Comparison of ENCODE assay signal across 20 cellular contexts in genomic region chr21:36179145-36179544, GRCh38. TPM values are rescaled to one million over a fixed set of nuclear protein-coding genes. Genes with fewer than 3 reads are reported as not detected.
"Had no signal": no experiment of that assay in that cellular context is flagged by ENCODE, and none has a peak within 500 bp of the region (broad histone marks: within the 10 kb centered on the region; RNA-seq: fewer than 3 reads in every experiment).

No MANE protein-coding gene starts in this region.

- H3K36me3 ChIP-seq: SJCRH30 had no signal

- H3K4me3 ChIP-seq: SJCRH30 had no signal

- DNase-seq: KBM-7, MV-4-11, NCI-H1048, NCI-H1105, NCI-H1417 treated with DMSO at 0.1 percent for 48 hours, NCI-H146, NCI-H1694 treated with DMSO at 0.1 percent for 48 hours, NCI-H1930, NCI-H2081, NCI-H2107, NCI-H2227 treated with DMSO at 0.1 percent for 48 hours, NCI-H524, NCI-H526 treated with DMSO at 0.1 percent for 48 hours, NCI-H748 treated with DMSO at 0.1 percent for 48 hours, SHP77 treated with DMSO at 0.1 percent for 48 hours, SJCRH30 had no signal

- H3K27me3 ChIP-seq: SJCRH30 had no signal

- ATAC-seq: HepG2, Right ventricle myocardium inferior, SK-N-SH treated with all-trans-retinoic acid at 6 μM for 48 hours had no signal

- H3K9me3 ChIP-seq: SJCRH30 had no signal

- H3K27ac ChIP-seq: SJCRH30 had no signal

RNA-seq across cellular contexts. Expression of gene CBR3, which starts 44.3 kb away (rescaled TPM):
- total RNA-seq: HepG2, HT-29 had no signal
- polyA plus RNA-seq: HepG2 had no signal
